In the genomic region with DNA sequence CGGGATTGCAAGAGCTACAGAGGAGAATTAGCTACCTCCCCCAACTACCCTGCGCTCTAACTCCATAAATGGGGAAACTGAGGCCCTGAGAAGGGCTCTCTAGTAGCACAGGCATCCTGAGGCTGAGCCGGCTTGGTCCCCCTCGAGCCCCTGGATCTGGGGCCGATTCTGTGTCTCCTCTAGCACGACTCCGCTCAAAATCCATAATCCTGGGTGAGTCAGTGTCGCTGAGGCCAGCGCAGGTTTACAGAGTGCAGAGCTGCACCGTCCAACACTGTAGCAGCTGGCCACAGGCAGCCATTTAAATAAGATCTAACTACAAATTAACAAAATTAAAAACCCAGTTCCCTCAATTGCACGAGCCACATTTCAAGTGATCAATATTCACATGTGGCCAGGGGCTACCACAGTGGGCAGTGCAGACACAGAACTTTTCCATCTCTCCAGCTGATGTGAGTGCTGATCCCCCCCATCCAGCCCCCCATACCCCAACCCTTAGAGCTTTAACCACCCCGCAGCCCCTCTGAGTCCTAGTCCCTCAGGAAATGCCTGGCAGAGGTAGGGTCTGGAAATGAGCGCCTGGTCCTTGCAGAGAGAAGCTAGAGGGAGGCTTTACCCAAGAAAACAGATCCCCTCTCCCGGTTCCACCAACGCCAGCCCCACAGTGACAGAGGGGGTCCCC, we compare ENCODE assay signal across 10 cellular contexts. TPM values are rescaled to one million over a fixed set of nuclear protein-coding genes. Genes with fewer than 3 reads are reported as not detected.
DNase-seq lines count a peak whose midpoint lies in the region; ATAC-seq, FAIRE-seq and TF ChIP-seq lines count a peak whose summit lies in the region.
"Had no signal": no experiment of that assay in that cellular context is flagged by ENCODE, and none has a peak within 500 bp of the region (broad histone marks: within the 10 kb centered on the region; RNA-seq: fewer than 3 reads in every experiment).

No MANE protein-coding gene starts in this region.

- H3K4me1 ChIP-seq in K562 (replicated peaks in 1 of 2; ENCODE audit: control insufficient read depth in 2 of 2, insufficient read depth in 2 of 2, low read length in 2 of 2) (peaks cover 17 to 57% of the 10 kb centered on the region in 2 experiments; a peak in 3 of 5 replicates), subcutaneous abdominal adipose tissue (ENCODE audit: control insufficient read depth in 5 of 5, insufficient read depth in 5 of 5, low read length in 5 of 5) (peaks cover 3 to 77% (median 46%) of the 10 kb centered on the region in 5 donors)

- DNase-seq in H7 = peak; percentile 59
- no peak for DNase-seq in K562 (ENCODE audit: extremely low read depth in 1 of 4, low spot score in 3 of 4)
- DNase-seq in lung microvascular endothelial cell (ENCODE audit: low read depth in 2 of 2) = peak; percentile 60 to 71
- DNase-seq in foreskin melanocyte = no peak
- DNase-seq in CD1c-positive myeloid dendritic cell (ENCODE audit: extremely low spot score) = no peak
- no peak for DNase-seq in activated effector memory CD4-positive, alpha-beta T cell treated with Interleukin-2 at 50 U/mL for 16 hours
- DNase-seq: head of caudate nucleus; RPMI8226; stimulated activated CD4-positive, alpha-beta T cell treated with anti-CD3 and anti-CD28 coated beads, Interleukin-12 subunit alpha, Interleukin-12 subunit beta, amount 100 ng/mL, for 4 hours had no signal

- H3K4me2 ChIP-seq in K562 (ENCODE audit: insufficient read depth, low read length) = peak overlapping the region; percentile 92

- TF ChIP-seq RAD21 in K562 (CRISPR knock-in tag; conservative IDR thresholded peaks at IDR 0.05 in 1 of 2, IDR thresholded peaks at IDR 0.05 in 1 of 2) = no peak

- H3K36me3 ChIP-seq in H7 (replicated peaks; ENCODE audit: control insufficient read depth, insufficient read depth, low read length) (no peaks in the 10 kb centered on the region), K562 (ENCODE audit: control insufficient read depth, insufficient read depth, low read length) (peaks cover 89% of the 10 kb centered on the region), subcutaneous abdominal adipose tissue (ENCODE audit: control insufficient read depth in 5 of 5, insufficient read depth in 5 of 5, low read length in 5 of 5) (no peaks in the 10 kb centered on the region)

- POLR2A ChIA-PET in K562 (lab: Yijun Ruan, JAX) = interaction anchor here (0.6 to 2.8 kb wide), 11 partner anchors 8 to 106 kb away, joined by 3 to 17 read pairs (median 6); a partner anchor contains a TSS

- ATAC-seq in K562 = no peak

- no peak overlapping the region for H2AFZ ChIP-seq in K562 (ENCODE audit: low read depth, low read length)

- no peak for FAIRE-seq in K562 (lab: Jason Lieb, UNC)

- no peaks in the 10 kb centered on the region for H3K9me3 ChIP-seq in K562 (replicated peaks; ENCODE audit: control insufficient read depth, insufficient read depth, low read depth, low read length)
- no peaks in the 10 kb centered on the region for H3K9me3 ChIP-seq in subcutaneous abdominal adipose tissue (ENCODE audit: control insufficient read depth in 5 of 5, low read length in 5 of 5)

- TF ChIP-seq EP300 in K562 (IDR thresholded peaks at IDR 0.05; ENCODE audit: low read length) = no peak

- peaks cover 31% of the 10 kb centered on the region for H4K20me1 ChIP-seq in K562 (replicated peaks; ENCODE audit: control insufficient read depth, insufficient read depth, low read length)

- peak overlapping the region; percentile 87 to 98 for H3K9ac ChIP-seq in K562 (ENCODE audit: insufficient read depth in 1 of 2, low read depth in 2 of 2, low read length in 2 of 2)
- H3K9ac ChIP-seq in subcutaneous abdominal adipose tissue (ENCODE audit: low read length in 5 of 5) = no peak overlapping the region

- intact Hi-C loops in K562 (cut with micrococcal nuclease) = no loop called here

- H3K27ac ChIP-seq in K562 (ENCODE audit: extremely low read depth, low read depth, low read length) = peak overlapping the region; percentile 98
- H3K27ac ChIP-seq in subcutaneous abdominal adipose tissue (ENCODE audit: low read depth, low read length) = peak overlapping the region; percentile 69

- CTCF ChIA-PET in K562 (lab: Yijun Ruan, JAX; ENCODE audit: low intra/inter-chr PET ratio) = no interaction called here

- in situ Hi-C loops in K562 (cut with MboI) = no loop called here

- 35% methylated on average over 8 of the region's 15 CpGs for WGBS in K562 (ENCODE audit: insufficient coverage, low coverage, missing lambda C conversion rate)

- no peak for TF ChIP-seq CTCF in K562 (IDR thresholded peaks at IDR 0.05 in 2 of 3, conservative IDR thresholded peaks at IDR 0.05 in 1 of 3; ENCODE audit: insufficient read depth in 2 of 3, low read depth in 1 of 3, low read length in 3 of 3)

- H3K4me3 ChIP-seq in H7 (ENCODE audit: insufficient read depth, low read depth, low read length) (no peak overlapping the region), K562 (peak overlapping the region; percentile 98), subcutaneous abdominal adipose tissue (ENCODE audit: low read depth in 1 of 5, low read length in 5 of 5) (peak overlapping the region in 2 of 5 donors; percentile 18 to 40)

- BruUV-seq in K562 (replicated peaks; lab: Mats Ljungman, UMichigan) = no TSS peak

- H3K9me1 ChIP-seq in K562 (ENCODE audit: control insufficient read depth, insufficient read depth, low read length) = no peaks in the 10 kb centered on the region

- H3K79me2 ChIP-seq in K562 (ENCODE audit: control insufficient read depth, insufficient read depth, low read length) = peaks cover 73% of the 10 kb centered on the region

- H3K27me3 ChIP-seq in H7 (ENCODE audit: control insufficient read depth, insufficient read depth, low read length) (peaks cover 92% of the 10 kb centered on the region), K562 (ENCODE audit: control insufficient read depth in 2 of 2, insufficient read depth in 2 of 2, low read length in 2 of 2) (no peaks in the 10 kb centered on the region), subcutaneous abdominal adipose tissue (ENCODE audit: control insufficient read depth in 5 of 5, insufficient read depth in 4 of 5, low read length in 5 of 5) (peaks cover 62 to 88% (median 71%) of the 10 kb centered on the region in 5 donors)

- peak; percentile 43; the same call in 1 of the 2 replicates for TF ChIP-seq POLR2A in K562 (conservative IDR thresholded peaks at IDR 0.05)

TF ChIP-seq in K562, 482 proteins besides CTCF, POLR2A, EP300 and RAD21 (continues in another document):
- TF ChIP-seq FOXA1 (IDR thresholded peaks at IDR 0.05; ENCODE audit: borderline replicate concordance) (no peak), POLR2AphosphoS5 (IDR thresholded peaks at IDR 0.05; ENCODE audit: control insufficient read depth, insufficient read depth, low read depth, low read length) (peak; percentile 15; the same call in 1 of the 2 replicates)

RNA-seq across cellular contexts. Expression of a gene that starts 10.7 kb away (rescaled TPM):
- 3.9 and 5.4 TPM in 2 replicates for total RNA-seq in H7 (2014; rRNA removed; shearing (Covaris generic))
- 49.8 and 107 TPM in 2 replicates for total RNA-seq in K562 (2011; cell fraction: chromatin; rRNA removed; ENCODE audit: low replicate concordance)
- 84.0 and 88.4 TPM in 2 replicates for total RNA-seq in K562 (2011; cell fraction: nucleolus; rRNA removed)
- 50.5 and 57.9 TPM in 2 replicates for total RNA-seq in K562 (2011; cell fraction: nucleoplasm; rRNA removed)
- total RNA-seq in K562 (2014; rRNA removed) = 86.9 and 125 TPM in 2 replicates
- total RNA-seq in K562 (2014; rRNA removed; fragmentation: Illumina TruSeq; extraction: Trizol) = 32.6 and 32.8 TPM in 2 replicates
- total RNA-seq in K562 (2015; rRNA removed; fragmentation: Illumina TruSeq; extraction: Trizol) = 50.8 and 55.3 TPM in 2 replicates
- 215 and 218 TPM in 2 replicates for total RNA-seq in K562 (2021)
- polyA plus RNA-seq in K562 (2011; rRNA removed) = 28.9 and 29.6 TPM in 2 replicates
- 29.6 and 67.6 TPM in 2 replicates for polyA plus RNA-seq in K562 (2011; cell fraction: cytosol; rRNA removed)
- polyA plus RNA-seq in K562 (2011; cell fraction: nucleus; rRNA removed) = 108 and 210 TPM in 2 replicates
- 126 and 159 TPM in 2 replicates for polyA plus RNA-seq in K562 (2012)
- polyA plus RNA-seq in K562 (2014; fragmentation: Illumina TruSeq; extraction: Trizol) = 74.6 and 129 TPM in 2 replicates
- polyA plus RNA-seq in K562 (2014; fragmentation: Nextera tagmentation; extraction: Ambion mirVana) = 10 to 100 TPM in 1 of 2 experiments, 1 to 10 TPM in 1; 8.5 to 11.6 TPM
- polyA plus RNA-seq in K562 (2014; rRNA removed) = 113 and 118 TPM in 2 replicates
- polyA minus RNA-seq in K562 (2011; rRNA and poly(A)+ RNA removed) = 12.2 and 21.4 TPM in 2 replicates
- polyA minus RNA-seq in K562 (2011; cell fraction: cytosol; rRNA and poly(A)+ RNA removed) = 57.2 and 76.2 TPM in 2 replicates
- 42.5 and 50.0 TPM in 2 replicates for polyA minus RNA-seq in K562 (2011; cell fraction: nucleus; rRNA and poly(A)+ RNA removed)
- 7.8 and 11.3 TPM in 2 replicates for total RNA-seq in lung microvascular endothelial cell

RNA-seq across cellular contexts. Expression of a gene that starts 15.6 kb away (rescaled TPM):
- not detected in 2 replicates for total RNA-seq in H7 (2014; rRNA removed; shearing (Covaris generic))
- not detected in 2 replicates for total RNA-seq in K562 (2011; cell fraction: chromatin; rRNA removed; ENCODE audit: low replicate concordance)
- not detected in 2 replicates for total RNA-seq in K562 (2011; cell fraction: nucleolus; rRNA removed)
- total RNA-seq in K562 (2011; cell fraction: nucleoplasm; rRNA removed) = not detected in 2 replicates
- total RNA-seq in K562 (2014; rRNA removed) (0.04 TPM in 1 of 2 replicates, not detected in the other), K562 (2014; rRNA removed; fragmentation: Illumina TruSeq; extraction: Trizol) (not detected in 2 replicates), K562 (2015; rRNA removed; fragmentation: Illumina TruSeq; extraction: Trizol) (not detected in 2 replicates), K562 (2021) (not detected in 2 replicates), lung microvascular endothelial cell (not detected in 2 replicates)
- polyA plus RNA-seq in K562 (2011; rRNA removed) (not detected in 2 replicates), K562 (2014; fragmentation: Illumina TruSeq; extraction: Trizol) (not detected in 2 replicates), K562 (2014; fragmentation: Nextera tagmentation; extraction: Ambion mirVana) (not detected), K562 (2014; rRNA removed) (not detected in 2 replicates)
- not detected in 2 replicates for polyA plus RNA-seq in K562 (2011; cell fraction: cytosol; rRNA removed)
- not detected in 2 replicates for polyA plus RNA-seq in K562 (2011; cell fraction: nucleus; rRNA removed)
- not detected in 2 replicates for polyA plus RNA-seq in K562 (2012)
- polyA minus RNA-seq in K562 (2011; rRNA and poly(A)+ RNA removed) = not detected in 2 replicates
- not detected in 2 replicates for polyA minus RNA-seq in K562 (2011; cell fraction: cytosol; rRNA and poly(A)+ RNA removed)
- polyA minus RNA-seq in K562 (2011; cell fraction: nucleus; rRNA and poly(A)+ RNA removed) = not detected in 2 replicates

Comparison
In these comparisons a context has a peak if more than half of its experiments do, and no peak if none do; other contexts are left out.
1. DNase-seq: peak in H7 (single experiment) and lung microvascular endothelial cell (2 of 2); none in K562 (0 of 4), foreskin melanocyte (single experiment), CD1c-positive myeloid dendritic cell (single experiment) and activated effector memory CD4-positive, alpha-beta T cell treated with Interleukin-2 at 50 U/mL for 16 hours (single experiment).
2. H3K9ac ChIP-seq: peak in K562 (2 of 2); none in subcutaneous abdominal adipose tissue (0 of 5).